8 cellular contexts compared by ENCODE assay signal in genomic region chr7:6272481-6273323, GRCh38. TPM values are rescaled to one million over a fixed set of nuclear protein-coding genes. Genes with fewer than 3 reads are reported as not detected.
DNase-seq lines count a peak whose midpoint lies in the region; ATAC-seq and TF ChIP-seq lines count a peak whose summit lies in the region.

CYTH3 (minus strand) TSS chr7:6272624; CDS start chr7:6272507, 117 bp downstream.

- DNase-seq in DMS79 (lab: John Stamatoyannopoulos, UW) (peak; percentile 29), SK-MEL-5 (ENCODE audit: low read depth, low spot score) (peak; percentile 82), globus pallidus (ENCODE audit: low spot score) (peak; percentile 81), nucleus accumbens (lab: John Stamatoyannopoulos, UW) (peak in 53 of 56 donors; percentile 6 to 89 (median 60)), substantia nigra (lab: John Stamatoyannopoulos, UW) (peak in 47 of 49 donors; percentile 18 to 92 (median 65))
- peak; percentile 76 for DNase-seq in activated naive CD4-positive, alpha-beta T cell treated with anti-CD3 and anti-CD28 coated beads, Interleukin-2, amount 10 ng/mL, durations not matched to agents 7 days and 5 days

- CTCF ChIA-PET in activated naive CD4-positive, alpha-beta T cell treated with anti-CD3 and anti-CD28 coated beads, Interleukin-2, amount 10 ng/mL, durations not matched to agents 7 days and 5 days (lab: Charles Lee): no interaction called here

- peaks cover 20% of the 10 kb centered on the region for H3K4me1 Mint-ChIP-seq in activated naive CD4-positive, alpha-beta T cell treated with anti-CD3 and anti-CD28 coated beads, Interleukin-2, amount 10 ng/mL, durations not matched to agents 7 days and 5 days

- ATAC-seq in GM21528 (IDR thresholded peaks at IDR 0.05; ENCODE audit: low FRiP score, unreplicated experiment): peak; percentile 90

- in situ Hi-C loops in SK-MEL-5 (cut with HindIII; ENCODE audit: low pct_unique_long_range_greater_than_20kb, low sequenced_read_pairs): no loop called here

- peak within 1 kb of the TSS; percentile 77 for H3K4me3 Mint-ChIP-seq in activated naive CD4-positive, alpha-beta T cell treated with anti-CD3 and anti-CD28 coated beads, Interleukin-2, amount 10 ng/mL, durations not matched to agents 7 days and 5 days

- peaks cover 1% of the 10 kb centered on the region for H3K36me3 Mint-ChIP-seq in activated naive CD4-positive, alpha-beta T cell treated with anti-CD3 and anti-CD28 coated beads, Interleukin-2, amount 10 ng/mL, durations not matched to agents 7 days and 5 days

- no peak within 1 kb of the TSS for H3K27ac Mint-ChIP-seq in activated naive CD4-positive, alpha-beta T cell treated with anti-CD3 and anti-CD28 coated beads, Interleukin-2, amount 10 ng/mL, durations not matched to agents 7 days and 5 days

- no peak for TF ChIP-seq RAD21 in Ishikawa (IDR thresholded peaks at IDR 0.05; ENCODE audit: low read depth)

- TF ChIP-seq EP300 in Ishikawa (IDR thresholded peaks at IDR 0.05; ENCODE audit: borderline replicate concordance): no peak

- no peaks in the 10 kb centered on the region for H3K9me3 Mint-ChIP-seq in activated naive CD4-positive, alpha-beta T cell treated with anti-CD3 and anti-CD28 coated beads, Interleukin-2, amount 10 ng/mL, durations not matched to agents 7 days and 5 days

- peak within 1 kb of the TSS; percentile 55 for H3K27ac ChIP-seq in substantia nigra (ENCODE audit: low read depth, low read length, poor library complexity, severe bottlenecking)

- H3K27me3 Mint-ChIP-seq in activated naive CD4-positive, alpha-beta T cell treated with anti-CD3 and anti-CD28 coated beads, Interleukin-2, amount 10 ng/mL, durations not matched to agents 7 days and 5 days: peaks cover 65% of the 10 kb centered on the region

TF ChIP-seq in Ishikawa, 13 proteins besides CTCF, POLR2A, EP300 and RAD21:
- TF ChIP-seq USF1 (IDR thresholded peaks at IDR 0.05) (peak; percentile 93), TAF1 (IDR thresholded peaks at IDR 0.05; ENCODE audit: low read depth) (peak; percentile 47), MAX (IDR thresholded peaks at IDR 0.05) (peak; percentile 76), TCF12 (IDR thresholded peaks at IDR 0.05; ENCODE audit: low read depth) (no peak)
TF ChIP-seq in Ishikawa: peak in this region for 3.

RNA-seq across cellular contexts. Expression of gene CYTH3, which starts in this region (rescaled TPM):
- total RNA-seq in SK-MEL-5 (2014; rRNA removed; shearing (Covaris generic)): 70.3 and 75.0 TPM in 2 replicates
- polyA plus RNA-seq in SK-MEL-5 (2015; cell fraction: cytosol; rRNA removed): 136 and 172 TPM in 2 replicates
- 255 and 306 TPM in 2 replicates for polyA plus RNA-seq in SK-MEL-5 (2015; cell fraction: nucleus; rRNA removed)

Comparison
In these comparisons a context has a peak if more than half of its experiments do, and no peak if none do; other contexts are left out.
1. Peak in every context shown above with its lines: DNase-seq, ATAC-seq and H3K27ac ChIP-seq.
2. DNase-seq: peak in every context shown above with its lines; median percentile 82 in SK-MEL-5; 81 in globus pallidus; 76 in activated naive CD4-positive, alpha-beta T cell treated with anti-CD3 and anti-CD28 coated beads, Interleukin-2, amount 10 ng/mL, durations not matched to agents 7 days and 5 days; 65 in substantia nigra; 60 in nucleus accumbens; 29 in DMS79.